Comparison of ENCODE assay signal across 1 cellular context in the genomic region with DNA sequence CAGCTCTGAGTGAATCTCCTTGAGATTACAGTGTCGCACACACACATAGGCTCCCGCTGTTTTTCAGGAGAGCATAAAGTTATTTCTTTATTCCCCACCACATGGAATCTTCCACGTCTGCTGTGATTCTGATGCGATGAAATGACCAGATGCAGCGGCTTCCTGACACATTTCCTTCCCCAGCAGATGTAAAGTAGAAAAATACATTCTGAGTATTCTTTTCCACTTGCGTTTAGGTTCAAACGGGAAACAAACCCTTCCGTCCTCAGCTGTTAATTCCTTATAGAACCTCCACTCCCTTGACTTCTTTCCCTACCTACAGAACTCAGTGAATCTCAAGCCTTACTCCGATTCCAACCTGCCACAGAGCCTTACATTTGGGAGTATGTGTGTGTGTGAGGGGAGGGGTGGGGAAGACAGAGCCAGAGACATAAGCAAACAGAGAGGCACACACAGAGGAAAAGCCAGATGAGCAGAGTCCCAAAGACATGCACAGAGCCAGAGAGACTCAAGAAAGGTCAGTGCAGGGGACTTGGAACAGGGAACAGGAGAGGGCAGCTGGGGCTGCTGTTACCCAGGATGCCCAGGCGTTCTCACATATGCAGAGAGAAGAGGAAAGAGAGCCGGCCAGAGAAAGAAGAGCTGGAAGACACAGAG.
TF ChIP-seq lines count a peak whose summit lies in the region.

No MANE protein-coding gene starts in this region.

TF ChIP-seq in WTC11, 78 proteins besides CTCF, POLR2A, EP300 and RAD21:
- TF ChIP-seq ARID4B (CRISPR knock-in tag; IDR thresholded peaks at IDR 0.05; ENCODE audit: borderline replicate concordance) (no peak), TEAD4 (CRISPR knock-in tag; IDR thresholded peaks at IDR 0.05) (no peak), ZNF671 (CRISPR knock-in tag; IDR thresholded peaks at IDR 0.05) (no peak), PRRX2 (CRISPR knock-in tag; IDR thresholded peaks at IDR 0.05) (no peak), RORB (CRISPR knock-in tag; IDR thresholded peaks at IDR 0.05) (no peak), IRF1 (CRISPR knock-in tag; IDR thresholded peaks at IDR 0.05) (no peak), ZNF121 (CRISPR knock-in tag; IDR thresholded peaks at IDR 0.05) (no peak), HMGA2 (CRISPR knock-in tag; IDR thresholded peaks at IDR 0.05) (no peak)
- TF ChIP-seq, protein P1, sequence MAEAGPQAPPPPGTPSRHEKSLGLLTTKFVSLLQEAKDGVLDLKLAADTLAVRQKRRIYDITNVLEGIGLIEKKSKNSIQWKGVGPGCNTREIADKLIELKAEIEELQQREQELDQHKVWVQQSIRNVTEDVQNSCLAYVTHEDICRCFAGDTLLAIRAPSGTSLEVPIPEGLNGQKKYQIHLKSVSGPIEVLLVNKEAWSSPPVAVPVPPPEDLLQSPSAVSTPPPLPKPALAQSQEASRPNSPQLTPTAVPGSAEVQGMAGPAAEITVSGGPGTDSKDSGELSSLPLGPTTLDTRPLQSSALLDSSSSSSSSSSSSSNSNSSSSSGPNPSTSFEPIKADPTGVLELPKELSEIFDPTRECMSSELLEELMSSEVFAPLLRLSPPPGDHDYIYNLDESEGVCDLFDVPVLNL (CRISPR knock-in tag; IDR thresholded peaks at IDR 0.05; ENCODE audit: borderline replicate concordance, low read depth): no peak
- TF ChIP-seq, protein P2, sequence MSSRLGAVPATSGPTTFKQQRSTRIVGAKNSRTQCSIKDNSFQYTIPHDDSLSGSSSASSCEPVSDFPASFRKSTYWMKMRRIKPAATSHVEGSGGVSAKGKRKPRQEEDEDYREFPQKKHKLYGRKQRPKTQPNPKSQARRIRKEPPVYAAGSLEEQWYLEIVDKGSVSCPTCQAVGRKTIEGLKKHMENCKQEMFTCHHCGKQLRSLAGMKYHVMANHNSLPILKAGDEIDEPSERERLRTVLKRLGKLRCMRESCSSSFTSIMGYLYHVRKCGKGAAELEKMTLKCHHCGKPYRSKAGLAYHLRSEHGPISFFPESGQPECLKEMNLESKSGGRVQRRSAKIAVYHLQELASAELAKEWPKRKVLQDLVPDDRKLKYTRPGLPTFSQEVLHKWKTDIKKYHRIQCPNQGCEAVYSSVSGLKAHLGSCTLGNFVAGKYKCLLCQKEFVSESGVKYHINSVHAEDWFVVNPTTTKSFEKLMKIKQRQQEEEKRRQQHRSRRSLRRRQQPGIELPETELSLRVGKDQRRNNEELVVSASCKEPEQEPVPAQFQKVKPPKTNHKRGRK (CRISPR knock-in tag; IDR thresholded peaks at IDR 0.05; ENCODE audit: borderline replicate concordance): no peak
